Comparison of ENCODE assay signal across 10 cellular contexts in genomic region chr6:137496909-137497721, GRCh38. TPM values are rescaled to one million over a fixed set of nuclear protein-coding genes. Genes with fewer than 3 reads are reported as not detected.
DNase-seq lines count a peak whose midpoint lies in the region; ATAC-seq lines count a peak whose summit lies in the region.
"Had no signal": no experiment of that assay in that cellular context is flagged by ENCODE, and none has a peak within 500 bp of the region (broad histone marks: within the 10 kb centered on the region; RNA-seq: fewer than 3 reads in every experiment).

No MANE protein-coding gene starts in this region.

- H3K9me3 ChIP-seq in right cardiac atrium (ENCODE audit: control insufficient read depth, low read length), result no peaks in the 10 kb centered on the region

- peaks cover 3% of the 10 kb centered on the region for H3K27me3 ChIP-seq in right cardiac atrium (ENCODE audit: control insufficient read depth, insufficient read depth)

- DNase-seq in DMS53 (lab: John Stamatoyannopoulos, UW) (peak; percentile 19), DMS53 treated with DMSO at 0.1 percent for 48 hours (lab: John Stamatoyannopoulos, UW; ENCODE audit: unreplicated experiment) (no peak), T-cell (no peak), right cardiac atrium (no peak), retina (peak; percentile 71), DMS 273 (lab: John Stamatoyannopoulos, UW; ENCODE audit: unreplicated experiment) (no peak), DMS79 (lab: John Stamatoyannopoulos, UW) (no peak)
- DNase-seq: NCI-H2107 had no signal

- H3K27ac Mint-ChIP-seq in T-cell, result peak overlapping the region in 1 of 2 donors; percentile 57

- H3K9me3 Mint-ChIP-seq in T-cell, result no peaks in the 10 kb centered on the region

- H3K4me1 Mint-ChIP-seq in T-cell, result peaks cover 44 to 53% (median 47%) of the 10 kb centered on the region in 3 donors

- H3K4me3 ChIP-seq in right cardiac atrium (ENCODE audit: low read length), result peak overlapping the region; percentile 14

- intact Hi-C loops in right cardiac atrium (cut with DNase I), result no loop called here

- peaks cover 2% of the 10 kb centered on the region for H3K4me1 ChIP-seq in right cardiac atrium (ENCODE audit: control insufficient read depth, insufficient read depth, low read length)

- peak overlapping the region; percentile 54 to 60 (median 56) for H3K4me3 Mint-ChIP-seq in T-cell

- POLR2A ChIA-PET in T-cell (lab: Charles Lee), result no interaction called here

- H3K36me3 Mint-ChIP-seq in T-cell, result no peaks in the 10 kb centered on the region

- CTCF ChIA-PET in T-cell (lab: Charles Lee), result interaction anchor here (0.6 to 1.3 kb wide), 2 partner anchors 17 to 93 kb away, joined by 3 to 4 read pairs; no protein-coding TSS in a partner anchor

- 7% methylated on average over 47 of the region's 47 CpGs for WGBS in right cardiac atrium

- no peak overlapping the region for H3K27ac ChIP-seq in right cardiac atrium (ENCODE audit: low read length)
- H3K27ac ChIP-seq: 22Rv1 had no signal

- ATAC-seq in T-cell (replicated peaks in 1 of 4) (peak in 3 of 4 experiments; percentile 41 to 48 (median 43)), right cardiac atrium (peak in 1 of 2 donors; percentile 32), GM18858 (IDR thresholded peaks at IDR 0.05; ENCODE audit: unreplicated experiment) (no peak)

- H3K27me3 Mint-ChIP-seq in T-cell, result peaks cover 68 to 79% of the 10 kb centered on the region in 2 donors

RNA-seq across cellular contexts. Expression of gene OLIG3, which starts 2.9 kb away (rescaled TPM):
- total RNA-seq in T-cell, result not detected
- total RNA-seq in right cardiac atrium, result not detected
- polyA plus RNA-seq in right cardiac atrium, result not detected

Comparison
In these comparisons a context has a peak if more than half of its experiments do, and no peak if none do; other contexts are left out.
1. DNase-seq: peak in DMS53 (single experiment) and retina (single experiment); none in DMS53 treated with DMSO at 0.1 percent for 48 hours (single experiment), T-cell (0 of 34), right cardiac atrium (0 of 3), DMS 273 (single experiment) and DMS79 (single experiment).